13 cellular contexts compared by ENCODE assay signal in genomic region chr20:50537546-50538201, GRCh38. TPM values are rescaled to one million over a fixed set of nuclear protein-coding genes. Genes with fewer than 3 reads are reported as not detected.
DNase-seq lines count a peak whose midpoint lies in the region; ATAC-seq and TF ChIP-seq lines count a peak whose summit lies in the region.
"Had no signal": no experiment of that assay in that cellular context is flagged by ENCODE, and none has a peak within 500 bp of the region (broad histone marks: within the 10 kb centered on the region; RNA-seq: fewer than 3 reads in every experiment).

No MANE protein-coding gene starts in this region.

- BruUV-seq in Panc1 (replicated peaks; lab: Mats Ljungman, UMichigan), result no TSS peak

- no peaks in the 10 kb centered on the region for H3K36me3 ChIP-seq in Panc1 (ENCODE audit: control insufficient read depth, insufficient read depth, low read length)
- no peaks in the 10 kb centered on the region for H3K36me3 ChIP-seq in lower lobe of right lung

- no peak for DNase-seq in stimulated activated naive CD8-positive, alpha-beta T cell treated with anti-CD3 and anti-CD28 coated beads, Interleukin-15, Interleukin-2, amounts not matched to agents 100 U/mL and 50 U/mL, for 24 hours
- no peak for DNase-seq in Panc1 (ENCODE audit: low read depth, low spot score)
- no peak for DNase-seq in lower lobe of right lung
- DNase-seq in endothelial cell (ENCODE audit: low spot score), result no peak
- DNase-seq in activated CD4-positive, alpha-beta T cell treated with anti-CD3 and anti-CD28 coated beads for 4 hours, result no peak
- DNase-seq in NOMO-1 treated with dmso at 0.1 percent for 144 hours (lab: John Stamatoyannopoulos, UW; ENCODE audit: unreplicated experiment), result no peak
- DNase-seq in SHP77 (lab: John Stamatoyannopoulos, UW), result no peak
- DNase-seq: NCI-H2081 treated with DMSO at 0.1 percent for 48 hours; PC-3; stimulated activated naive CD4-positive, alpha-beta T cell treated with Interleukin-2 at 50 U/mL for 16 hours had no signal

- H3K4me1 Mint-ChIP-seq in stimulated activated naive CD8-positive, alpha-beta T cell treated with anti-CD3 and anti-CD28 coated beads, Interleukin-15, Interleukin-2, amounts not matched to agents 100 ng/mL and 50 ng/mL, for 24 hours (ENCODE audit: low read depth), result peaks cover 78% of the 10 kb centered on the region
- H3K4me1 Mint-ChIP-seq in endothelial cell (ENCODE audit: unreplicated experiment), result peaks cover 17% of the 10 kb centered on the region

- CTCF ChIA-PET in Panc1 (lab: Charles Lee), result no interaction called here

- H3K9me3 Mint-ChIP-seq in stimulated activated naive CD8-positive, alpha-beta T cell treated with anti-CD3 and anti-CD28 coated beads, Interleukin-15, Interleukin-2, amounts not matched to agents 100 ng/mL and 50 ng/mL, for 24 hours, result no peaks in the 10 kb centered on the region
- H3K9me3 Mint-ChIP-seq in endothelial cell (ENCODE audit: unreplicated experiment), result no peaks in the 10 kb centered on the region
- H3K9me3 Mint-ChIP-seq: T-helper 1 cell treated with Interleukin-12 subunit alpha and Interleukin-12 subunit beta and Interleukin-4 antibody, amounts not matched to agents 30 μg/mL and 1 μg/mL, for 36 hours had no signal

- in situ Hi-C loops in Panc1 (cut with HindIII; ENCODE audit: low pct_unique_long_range_greater_than_20kb, low sequenced_read_pairs), result no loop called here

- POLR2A ChIA-PET in Panc1 (lab: Charles Lee), result interaction anchor here (0.6 kb wide), 1 partner anchor 24 kb away, joined by 4 read pairs; no protein-coding TSS in a partner anchor

- no peaks in the 10 kb centered on the region for H3K9me3 ChIP-seq in Panc1 (ENCODE audit: control insufficient read depth, insufficient read depth, low read depth, low read length)
- no peaks in the 10 kb centered on the region for H3K9me3 ChIP-seq in lower lobe of right lung

- peaks cover 71% of the 10 kb centered on the region for H3K4me1 ChIP-seq in Panc1 (ENCODE audit: control insufficient read depth, insufficient read depth, low read length)
- H3K4me1 ChIP-seq in lower lobe of right lung, result peaks cover 88% of the 10 kb centered on the region

- no peaks in the 10 kb centered on the region for H3K27me3 Mint-ChIP-seq in stimulated activated naive CD8-positive, alpha-beta T cell treated with anti-CD3 and anti-CD28 coated beads, Interleukin-15, Interleukin-2, amounts not matched to agents 100 ng/mL and 50 ng/mL, for 24 hours
- H3K27me3 Mint-ChIP-seq in endothelial cell (ENCODE audit: unreplicated experiment), result no peaks in the 10 kb centered on the region

- intact Hi-C loops in Panc1 (cut with micrococcal nuclease; ENCODE audit: unreplicated experiment), result no loop called here
- intact Hi-C loops in lower lobe of right lung (cut with DNase I), result no loop called here

- no peak overlapping the region for H3K4me3 Mint-ChIP-seq in stimulated activated naive CD8-positive, alpha-beta T cell treated with anti-CD3 and anti-CD28 coated beads, Interleukin-15, Interleukin-2, amounts not matched to agents 100 ng/mL and 50 ng/mL, for 24 hours
- H3K4me3 Mint-ChIP-seq in endothelial cell (ENCODE audit: unreplicated experiment), result no peak overlapping the region
- H3K4me3 Mint-ChIP-seq: T-helper 1 cell treated with Interleukin-12 subunit alpha and Interleukin-12 subunit beta and Interleukin-4 antibody, amounts not matched to agents 30 μg/mL and 1 μg/mL, for 36 hours had no signal

- no peak for ATAC-seq in stimulated activated naive CD8-positive, alpha-beta T cell treated with anti-CD3 and anti-CD28 coated beads, Interleukin-15, Interleukin-2, amounts not matched to agents 100 U/mL and 50 U/mL, for 24 hours
- ATAC-seq in Panc1 (no peak), lower lobe of right lung (peak; percentile 36 to 44)
- ATAC-seq: PC-3 had no signal

- H3K4me3 ChIP-seq in Panc1 (ENCODE audit: low read depth in 2 of 2, low read length in 2 of 2), result no peak overlapping the region
- no peak overlapping the region for H3K4me3 ChIP-seq in lower lobe of right lung
- H3K4me3 ChIP-seq: coronary artery had no signal

- H3K27ac Mint-ChIP-seq in stimulated activated naive CD8-positive, alpha-beta T cell treated with anti-CD3 and anti-CD28 coated beads, Interleukin-15, Interleukin-2, amounts not matched to agents 100 ng/mL and 50 ng/mL, for 24 hours, result peak overlapping the region; percentile 34
- H3K27ac Mint-ChIP-seq in endothelial cell (ENCODE audit: unreplicated experiment), result no peak overlapping the region
- H3K27ac Mint-ChIP-seq: T-helper 1 cell treated with Interleukin-12 subunit alpha and Interleukin-12 subunit beta and Interleukin-4 antibody, amounts not matched to agents 30 μg/mL and 1 μg/mL, for 36 hours had no signal

- TF ChIP-seq CTCF in Panc1 (IDR thresholded peaks at IDR 0.05) (no peak), lower lobe of right lung (IDR thresholded peaks at IDR 0.05) (no peak), endothelial cell (IDR thresholded peaks at IDR 0.05; ENCODE audit: unreplicated experiment) (no peak)

- peak overlapping the region; percentile 78 for H3K27ac ChIP-seq in Panc1 (ENCODE audit: low read length)
- H3K27ac ChIP-seq in lower lobe of right lung, result peak overlapping the region; percentile 72
- H3K27ac ChIP-seq: coronary artery had no signal

- H3K27me3 ChIP-seq in Panc1 (ENCODE audit: control insufficient read depth, insufficient read depth, low read length) (no peaks in the 10 kb centered on the region), lower lobe of right lung (ENCODE audit: low read depth) (no peaks in the 10 kb centered on the region)

- H3K36me3 Mint-ChIP-seq in stimulated activated naive CD8-positive, alpha-beta T cell treated with anti-CD3 and anti-CD28 coated beads, Interleukin-15, Interleukin-2, amounts not matched to agents 100 ng/mL and 50 ng/mL, for 24 hours (ENCODE audit: low read depth), result peaks cover 25% of the 10 kb centered on the region
- H3K36me3 Mint-ChIP-seq in endothelial cell (ENCODE audit: low read depth, unreplicated experiment), result no peaks in the 10 kb centered on the region

RNA-seq across cellular contexts. Expression of gene PTPN1, which starts 27.5 kb away (rescaled TPM):
- total RNA-seq in Panc1 (2021; ENCODE audit: unreplicated experiment), result 42.2 TPM
- 27.3 TPM for polyA plus RNA-seq in Panc1 (2012; ENCODE audit: insufficient read length)
- 78.2 TPM for total RNA-seq in lower lobe of right lung
- 46.0 TPM for total RNA-seq in endothelial cell (ENCODE audit: unreplicated experiment)

Comparison
In these comparisons a context has a peak if more than half of its experiments do, and no peak if none do; other contexts are left out.
1. ATAC-seq: peak in lower lobe of right lung (2 of 2); none in stimulated activated naive CD8-positive, alpha-beta T cell treated with anti-CD3 and anti-CD28 coated beads, Interleukin-15, Interleukin-2, amounts not matched to agents 100 U/mL and 50 U/mL, for 24 hours (single experiment) and Panc1 (single experiment).